ENCODE assay signal across 8 cellular contexts in the genomic region with DNA sequence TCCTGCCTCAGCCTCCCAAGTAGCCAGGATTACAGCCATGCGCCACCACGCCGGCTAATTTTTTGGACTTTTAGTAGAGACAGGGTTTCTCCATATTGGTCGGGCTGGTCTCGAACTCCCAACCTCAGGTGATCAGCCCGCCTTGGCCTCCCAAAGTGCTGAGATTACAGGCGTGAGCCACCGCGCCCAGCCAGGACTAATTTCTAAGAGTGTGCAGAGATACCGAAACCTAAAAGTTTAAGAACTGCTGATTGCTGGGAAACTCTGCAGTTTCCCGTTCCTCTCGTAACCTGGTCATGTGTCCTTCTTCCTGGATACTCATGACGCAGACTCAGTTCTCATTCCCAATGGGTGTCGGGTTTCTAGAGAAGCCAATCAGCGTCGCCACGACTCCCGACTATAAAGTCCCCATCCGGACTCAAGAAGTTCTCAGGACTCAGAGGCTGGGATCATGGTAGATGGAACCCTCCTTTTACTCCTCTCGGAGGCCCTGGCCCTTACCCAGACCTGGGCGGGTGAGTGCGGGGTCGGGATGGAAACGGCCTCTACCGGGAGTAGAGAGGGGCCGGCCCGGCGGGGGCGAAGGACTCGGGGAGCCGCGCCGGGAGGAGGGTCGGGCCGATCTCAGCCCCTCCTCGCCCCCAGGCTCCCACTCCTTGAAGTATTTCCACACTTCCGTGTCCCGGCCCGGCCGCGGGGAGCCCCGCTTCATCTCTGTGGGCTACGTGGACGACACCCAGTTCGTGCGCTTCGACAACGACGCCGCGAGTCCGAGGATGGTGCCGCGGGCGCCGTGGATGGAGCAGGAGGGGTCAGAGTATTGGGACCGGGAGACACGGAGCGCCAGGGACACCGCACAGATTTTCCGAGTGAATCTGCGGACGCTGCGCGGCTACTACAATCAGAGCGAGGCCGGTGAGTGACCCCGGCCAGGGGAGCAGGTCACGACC. TPM values are rescaled to one million over a fixed set of nuclear protein-coding genes. Genes with fewer than 3 reads are reported as not detected.
DNase-seq lines count a peak whose midpoint lies in the region; ATAC-seq and TF ChIP-seq lines count a peak whose summit lies in the region.

A gene (plus strand): TSS at position 429 of the 950 bp plus-strand sequence. CDS start 23 bp downstream, at position 452.

- H3K4me3 Mint-ChIP-seq in activated CD4-positive, alpha-beta memory T cell treated with anti-CD3 and anti-CD28 coated beads for 36 hours, result peak within 1 kb of the TSS; percentile 99

- peak within 1 kb of the TSS; percentile 99 for H3K27ac Mint-ChIP-seq in activated CD4-positive, alpha-beta memory T cell treated with anti-CD3 and anti-CD28 coated beads for 36 hours

- intact Hi-C loops in activated CD4-positive, alpha-beta memory T cell treated with anti-CD3 and anti-CD28 coated beads for 36 hours (cut with micrococcal nuclease), result loop anchor here (1.0 to 10.0 kb wide), 8 partner anchors 27 to 595 kb away; a partner anchor contains a TSS
- intact Hi-C loops in right lobe of liver (cut with DNase I), result loop anchor here (10.0 kb wide), 2 partner anchors 115 to 185 kb away; a partner anchor contains a TSS

- H3K27me3 ChIP-seq in BE2C (peaks cover 36% of the 10 kb centered on the region), duodenal mucosa (ENCODE audit: control insufficient read depth in 1 of 2, insufficient read depth in 2 of 2, low read length in 2 of 2) (no peaks in the 10 kb centered on the region), right lobe of liver (no peaks in the 10 kb centered on the region)

- H3K4me1 ChIP-seq in BE2C (no peaks in the 10 kb centered on the region), duodenal mucosa (ENCODE audit: control insufficient read depth in 1 of 2, insufficient read depth in 2 of 2, low read length in 2 of 2) (peaks cover 13 to 32% of the 10 kb centered on the region in 2 donors), right lobe of liver (peaks cover 0 to 8% (median 4%) of the 10 kb centered on the region in 4 donors)

- CTCF ChIA-PET in activated CD4-positive, alpha-beta memory T cell treated with anti-CD3 and anti-CD28 coated beads for 36 hours (lab: Charles Lee), result interaction anchor here (1.6 to 10.3 kb wide), 4 partner anchors 7 to 54 kb away, joined by 8 to 446 read pairs (median 86); no protein-coding TSS in a partner anchor

- DNase-seq in BE2C (peak; percentile 79), GM19238 (ENCODE audit: insufficient read length, low spot score) (peak; percentile 71), NCI-H69 (lab: John Stamatoyannopoulos, UW) (peak; percentile 73), right lobe of liver (peak; percentile 88 to 94 (median 91))
- DNase-seq in activated CD4-positive, alpha-beta memory T cell treated with anti-CD3 and anti-CD28 coated beads for 36 hours, result peak; percentile 93
- peak; percentile 71 to 95 for DNase-seq in stimulated activated CD4-positive, alpha-beta T cell treated with anti-CD3 and anti-CD28 coated beads, Interleukin-4, amount 100 ng/mL, for 4 hours

- H3K9me3 ChIP-seq in BE2C (no peaks in the 10 kb centered on the region), duodenal mucosa (ENCODE audit: control insufficient read depth in 1 of 2, low read length in 2 of 2) (no peaks in the 10 kb centered on the region), right lobe of liver (no peaks in the 10 kb centered on the region)

- peaks cover 49% of the 10 kb centered on the region for H3K36me3 Mint-ChIP-seq in activated CD4-positive, alpha-beta memory T cell treated with anti-CD3 and anti-CD28 coated beads for 36 hours

- TF ChIP-seq POLR2A in right lobe of liver (IDR thresholded peaks at IDR 0.05), result peak; percentile 98

- H3K4me3 ChIP-seq in BE2C (ENCODE audit: low read depth, low read length), result peak within 1 kb of the TSS; percentile 45
- peak within 1 kb of the TSS; percentile 87 to 93 for H3K4me3 ChIP-seq in duodenal mucosa (ENCODE audit: low read depth in 1 of 2, low read length in 2 of 2)
- peak within 1 kb of the TSS; percentile 81 to 93 (median 89) for H3K4me3 ChIP-seq in right lobe of liver

- peaks cover 2% of the 10 kb centered on the region for H3K27me3 Mint-ChIP-seq in activated CD4-positive, alpha-beta memory T cell treated with anti-CD3 and anti-CD28 coated beads for 36 hours

- ATAC-seq in HG03442 (IDR thresholded peaks at IDR 0.05; ENCODE audit: unreplicated experiment) (peak; percentile 77), right lobe of liver (peak; percentile 89 to 93 (median 92))

- WGBS in right lobe of liver (ENCODE audit: insufficient coverage, low coverage, low lambda C conversion rate, missing lambda C conversion rate), result 4% methylated on average over 45 of the region's 69 CpGs

- H3K27ac ChIP-seq in duodenal mucosa (ENCODE audit: low read depth, low read length) (peak within 1 kb of the TSS; percentile 98), right lobe of liver (peak within 1 kb of the TSS; percentile 93 to 99 (median 99))

- H3K4me1 Mint-ChIP-seq in activated CD4-positive, alpha-beta memory T cell treated with anti-CD3 and anti-CD28 coated beads for 36 hours (ENCODE audit: low read depth), result peaks cover 41% of the 10 kb centered on the region

- H3K36me3 ChIP-seq in BE2C (no peaks in the 10 kb centered on the region), duodenal mucosa (ENCODE audit: control insufficient read depth in 1 of 2, insufficient read depth in 2 of 2, low read length in 2 of 2) (peaks cover 30 to 40% of the 10 kb centered on the region in 2 donors), right lobe of liver (peaks cover 5 to 39% (median 24%) of the 10 kb centered on the region in 4 donors)

- H3K9me3 Mint-ChIP-seq in activated CD4-positive, alpha-beta memory T cell treated with anti-CD3 and anti-CD28 coated beads for 36 hours, result no peaks in the 10 kb centered on the region

- TF ChIP-seq CTCF in BE2C (IDR thresholded peaks at IDR 0.05; ENCODE audit: low read depth, low read length) (no peak), right lobe of liver (IDR thresholded peaks at IDR 0.05) (no peak)

- peak within 1 kb of the TSS; percentile 95 to 99 for H3K9ac ChIP-seq in duodenal mucosa (ENCODE audit: low read depth in 1 of 2, low read length in 2 of 2)

- POLR2A ChIA-PET in activated CD4-positive, alpha-beta memory T cell treated with anti-CD3 and anti-CD28 coated beads for 36 hours (lab: Charles Lee), result interaction anchor here (1.4 to 6.1 kb wide), 3 partner anchors 21 to 68 kb away, joined by 6 to 50 read pairs (median 45); a partner anchor contains a TSS

RNA-seq across cellular contexts. Expression of the gene that starts here (rescaled TPM):
- polyA plus RNA-seq in BE2C (2012; ENCODE audit: insufficient read depth, insufficient read length, low read depth), result 3.1 TPM
- 100 to 1,000 TPM; 481 to 485 TPM for total RNA-seq in activated CD4-positive, alpha-beta memory T cell treated with anti-CD3 and anti-CD28 coated beads for 36 hours
- 100 to 1,000 TPM; 116 to 257 (median 183) TPM for total RNA-seq in right lobe of liver

Comparison
In these comparisons a context has a peak if more than half of its experiments do, and no peak if none do; other contexts are left out.
1. Peak in every context shown above with its lines: DNase-seq, ATAC-seq, H3K4me3 ChIP-seq and H3K27ac ChIP-seq.